Comparison of ENCODE assay signal across 8 cellular contexts in genomic region chr6:20688710-20689500, GRCh38.
DNase-seq lines count a peak whose midpoint lies in the region; ATAC-seq and TF ChIP-seq lines count a peak whose summit lies in the region.

No MANE protein-coding gene starts in this region.

- DNase-seq in activated naive CD4-positive, alpha-beta T cell treated with anti-CD3 and anti-CD28 coated beads, Interleukin-2, amount 10 ng/mL, durations not matched to agents 7 days and 5 days = no peak
- DNase-seq in activated naive CD4-positive, alpha-beta T cell (lab: John Stamatoyannopoulos, UW) = no peak
- peak; percentile 24 for DNase-seq in NCI-H774 (lab: John Stamatoyannopoulos, UW)
- DNase-seq in glutamatergic neuron = no peak
- DNase-seq in sigmoid colon = no peak
- DNase-seq in DMS153 (lab: John Stamatoyannopoulos, UW) = no peak
- DNase-seq in suprapubic skin (ENCODE audit: low spot score in 2 of 2) = no peak

- H3K4me1 Mint-ChIP-seq in activated naive CD4-positive, alpha-beta T cell treated with anti-CD3 and anti-CD28 coated beads, Interleukin-2, amount 10 ng/mL, durations not matched to agents 7 days and 5 days = peaks cover 16% of the 10 kb centered on the region
- peaks cover 39% of the 10 kb centered on the region for H3K4me1 Mint-ChIP-seq in glutamatergic neuron (ENCODE audit: low read depth, unreplicated experiment)

- WGBS in sigmoid colon, 2 donors = 63 to 72% methylated on average over 4 of the region's 4 CpGs
- 59% methylated on average over 4 of the region's 4 CpGs for WGBS in suprapubic skin

- H3K9me3 ChIP-seq in sigmoid colon = no peaks in the 10 kb centered on the region
- H3K9me3 ChIP-seq in suprapubic skin = no peaks in the 10 kb centered on the region

- no peaks in the 10 kb centered on the region for H3K4me1 ChIP-seq in sigmoid colon
- peaks cover 11% of the 10 kb centered on the region for H3K4me1 ChIP-seq in suprapubic skin

- H3K4me3 ChIP-seq in sigmoid colon (no peak overlapping the region), suprapubic skin (no peak overlapping the region)

- H3K27me3 Mint-ChIP-seq in activated naive CD4-positive, alpha-beta T cell treated with anti-CD3 and anti-CD28 coated beads, Interleukin-2, amount 10 ng/mL, durations not matched to agents 7 days and 5 days = no peaks in the 10 kb centered on the region
- peaks cover 6% of the 10 kb centered on the region for H3K27me3 Mint-ChIP-seq in glutamatergic neuron (ENCODE audit: unreplicated experiment)

- peak overlapping the region; percentile 9 for H3K27ac Mint-ChIP-seq in activated naive CD4-positive, alpha-beta T cell treated with anti-CD3 and anti-CD28 coated beads, Interleukin-2, amount 10 ng/mL, durations not matched to agents 7 days and 5 days
- peak overlapping the region; percentile 87 for H3K27ac Mint-ChIP-seq in glutamatergic neuron (ENCODE audit: unreplicated experiment)

- peak; percentile 57 for ATAC-seq in HG02970 (IDR thresholded peaks at IDR 0.05; ENCODE audit: low FRiP score, unreplicated experiment)

- H3K36me3 ChIP-seq in sigmoid colon = no peaks in the 10 kb centered on the region
- no peaks in the 10 kb centered on the region for H3K36me3 ChIP-seq in suprapubic skin

- TF ChIP-seq POLR2A in sigmoid colon (IDR thresholded peaks at IDR 0.05) (no peak), suprapubic skin (IDR thresholded peaks at IDR 0.05) (no peak)

- TF ChIP-seq CTCF in glutamatergic neuron (IDR thresholded peaks at IDR 0.05; ENCODE audit: partially characterized antibody, unreplicated experiment) (no peak), sigmoid colon (IDR thresholded peaks at IDR 0.05) (no peak), suprapubic skin (IDR thresholded peaks at IDR 0.05) (no peak)

- no peaks in the 10 kb centered on the region for H3K36me3 Mint-ChIP-seq in activated naive CD4-positive, alpha-beta T cell treated with anti-CD3 and anti-CD28 coated beads, Interleukin-2, amount 10 ng/mL, durations not matched to agents 7 days and 5 days
- H3K36me3 Mint-ChIP-seq in glutamatergic neuron (ENCODE audit: unreplicated experiment) = no peaks in the 10 kb centered on the region

- CTCF ChIA-PET in activated naive CD4-positive, alpha-beta T cell treated with anti-CD3 and anti-CD28 coated beads, Interleukin-2, amount 10 ng/mL, durations not matched to agents 7 days and 5 days (lab: Charles Lee) = no interaction called here

- intact Hi-C loops in sigmoid colon (cut with DNase I) = no loop called here

- H3K4me3 Mint-ChIP-seq in activated naive CD4-positive, alpha-beta T cell treated with anti-CD3 and anti-CD28 coated beads, Interleukin-2, amount 10 ng/mL, durations not matched to agents 7 days and 5 days = no peak overlapping the region
- H3K4me3 Mint-ChIP-seq in glutamatergic neuron (ENCODE audit: unreplicated experiment) = peak overlapping the region; percentile 56

- TF ChIP-seq EP300 in sigmoid colon (IDR thresholded peaks at IDR 0.05) (no peak), suprapubic skin (IDR thresholded peaks at IDR 0.05) (no peak)

- no peaks in the 10 kb centered on the region for H3K9me3 Mint-ChIP-seq in activated naive CD4-positive, alpha-beta T cell treated with anti-CD3 and anti-CD28 coated beads, Interleukin-2, amount 10 ng/mL, durations not matched to agents 7 days and 5 days
- H3K9me3 Mint-ChIP-seq in glutamatergic neuron (ENCODE audit: unreplicated experiment) = peaks cover 8% of the 10 kb centered on the region

- H3K27ac ChIP-seq in sigmoid colon (no peak overlapping the region), suprapubic skin (no peak overlapping the region)

- H3K27me3 ChIP-seq in sigmoid colon = no peaks in the 10 kb centered on the region
- no peaks in the 10 kb centered on the region for H3K27me3 ChIP-seq in suprapubic skin
